In genomic region chr20:60131375-60131774, GRCh38 we compare ENCODE assay signal across 1 cellular context.
TF ChIP-seq lines count a peak whose summit lies in the region.

No MANE protein-coding gene starts in this region.

TF ChIP-seq in WTC11, 78 proteins besides CTCF, POLR2A, EP300 and RAD21 (continued from another document):
- TF ChIP-seq ZNF425 (CRISPR knock-in tag; conservative IDR thresholded peaks at IDR 0.05) = no peak
- no peak for TF ChIP-seq ZBTB21 (CRISPR knock-in tag; IDR thresholded peaks at IDR 0.05; ENCODE audit: borderline replicate concordance)
- no peak for TF ChIP-seq AFF4 (CRISPR knock-in tag; IDR thresholded peaks at IDR 0.05; ENCODE audit: borderline replicate concordance)
- TF ChIP-seq SOX15 (CRISPR knock-in tag; IDR thresholded peaks at IDR 0.05) = no peak
